1 cellular context compared by ENCODE assay signal in the genomic region with DNA sequence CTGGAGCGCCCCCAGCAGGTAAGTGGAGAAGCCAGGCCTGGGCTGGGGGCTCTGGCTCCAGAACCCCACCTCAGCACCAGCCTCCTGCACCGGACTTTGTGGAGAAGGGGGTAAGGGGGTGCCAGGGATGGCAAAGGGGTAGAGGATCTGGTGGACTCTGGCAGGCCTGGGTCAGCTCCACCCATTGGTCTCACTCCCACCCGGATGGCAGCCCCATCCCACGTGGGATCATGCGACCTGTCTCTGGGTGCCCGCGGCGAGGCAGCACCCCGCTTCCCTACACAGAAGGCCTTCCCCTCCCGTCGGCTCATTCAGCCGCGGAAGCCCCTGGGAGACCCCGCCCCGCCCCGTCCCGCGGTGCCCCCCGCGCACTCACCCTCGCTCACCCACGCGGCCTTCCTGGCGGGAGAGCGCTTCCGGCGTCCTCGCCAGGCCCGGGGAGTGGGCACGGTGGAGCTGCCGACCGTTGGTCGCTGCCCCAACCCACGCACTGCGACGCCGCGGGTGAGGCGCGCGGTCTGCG.
TF ChIP-seq lines count a peak whose summit lies in the region.

No MANE protein-coding gene starts in this region.

TF ChIP-seq in HEK293, 187 proteins besides CTCF, POLR2A, EP300 and RAD21 (continued from another document):
- TF ChIP-seq, protein P1, sequence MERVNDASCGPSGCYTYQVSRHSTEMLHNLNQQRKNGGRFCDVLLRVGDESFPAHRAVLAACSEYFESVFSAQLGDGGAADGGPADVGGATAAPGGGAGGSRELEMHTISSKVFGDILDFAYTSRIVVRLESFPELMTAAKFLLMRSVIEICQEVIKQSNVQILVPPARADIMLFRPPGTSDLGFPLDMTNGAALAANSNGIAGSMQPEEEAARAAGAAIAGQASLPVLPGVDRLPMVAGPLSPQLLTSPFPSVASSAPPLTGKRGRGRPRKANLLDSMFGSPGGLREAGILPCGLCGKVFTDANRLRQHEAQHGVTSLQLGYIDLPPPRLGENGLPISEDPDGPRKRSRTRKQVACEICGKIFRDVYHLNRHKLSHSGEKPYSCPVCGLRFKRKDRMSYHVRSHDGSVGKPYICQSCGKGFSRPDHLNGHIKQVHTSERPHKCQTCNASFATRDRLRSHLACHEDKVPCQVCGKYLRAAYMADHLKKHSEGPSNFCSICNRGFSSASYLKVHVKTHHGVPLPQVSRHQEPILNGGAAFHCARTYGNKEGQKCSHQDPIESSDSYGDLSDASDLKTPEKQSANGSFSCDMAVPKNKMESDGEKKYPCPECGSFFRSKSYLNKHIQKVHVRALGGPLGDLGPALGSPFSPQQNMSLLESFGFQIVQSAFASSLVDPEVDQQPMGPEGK (tag by site-specific recombination; IDR thresholded peaks at IDR 0.05): peak; percentile 86
- TF ChIP-seq ZNF202 (tag by site-specific recombination; IDR thresholded peaks at IDR 0.05; ENCODE audit: borderline replicate concordance) (no peak), ZNF548 (tag by site-specific recombination; IDR thresholded peaks at IDR 0.05) (no peak), ZNF423 (tag by site-specific recombination; IDR thresholded peaks at IDR 0.05) (0 out of 2 replicates have a peak, but pooled peaks have one; percentile 13), ZNF701 (tag by site-specific recombination; IDR thresholded peaks at IDR 0.05) (no peak), ZNF654 (tag by site-specific recombination; IDR thresholded peaks at IDR 0.05; ENCODE audit: low read depth) (peak; percentile 31), KLF16 (tag by site-specific recombination; IDR thresholded peaks at IDR 0.05) (peak; percentile 45; the same call in 1 of the 2 replicates), ZBTB44 (tag by site-specific recombination; IDR thresholded peaks at IDR 0.05) (no peak), ZNF623 (tag by site-specific recombination; IDR thresholded peaks at IDR 0.05) (peak; percentile 10; the same call in 1 of the 2 replicates), ZEB2 (tag by site-specific recombination; IDR thresholded peaks at IDR 0.05) (0 out of 2 replicates have a peak, but pooled peaks have one; percentile 20), ZNF837 (tag by site-specific recombination; IDR thresholded peaks at IDR 0.05) (no peak), PRDM2 (tag by site-specific recombination; IDR thresholded peaks at IDR 0.05; ENCODE audit: borderline replicate concordance) (0 out of 2 replicates have a peak, but pooled peaks have one; percentile 54), SP7 (tag by site-specific recombination; IDR thresholded peaks at IDR 0.05) (0 out of 2 replicates have a peak, but pooled peaks have one; percentile 9), ZIC2 (tag by site-specific recombination; IDR thresholded peaks at IDR 0.05) (peak; percentile 62), ZNF501 (tag by site-specific recombination; IDR thresholded peaks at IDR 0.05) (0 out of 2 replicates have a peak, but pooled peaks have one; percentile 27), TRIM28 (IDR thresholded peaks at IDR 0.05; ENCODE audit: borderline replicate concordance, low read length) (no peak), KLF9 (tag by site-specific recombination; IDR thresholded peaks at IDR 0.05; ENCODE audit: low read depth) (peak; percentile 50; the same call in 1 of the 2 replicates), YY2 (tag by site-specific recombination; IDR thresholded peaks at IDR 0.05) (0 out of 2 replicates have a peak, but pooled peaks have one; percentile 29), ZNF514 (tag by site-specific recombination; IDR thresholded peaks at IDR 0.05) (no peak), WT1 (tag by site-specific recombination; IDR thresholded peaks at IDR 0.05) (no peak), GLIS1 (tag by site-specific recombination; IDR thresholded peaks at IDR 0.05) (peak; percentile 77), ZBTB26 (tag by site-specific recombination; optimal IDR thresholded peaks at IDR 0.05) (peak; percentile 69), ZNF121 (tag by site-specific recombination; IDR thresholded peaks at IDR 0.05) (no peak), SP2 (tag by site-specific recombination; IDR thresholded peaks at IDR 0.05) (0 out of 2 replicates have a peak, but pooled peaks have one; percentile 9), ZFP41 (tag by site-specific recombination; IDR thresholded peaks at IDR 0.05; ENCODE audit: borderline replicate concordance) (no peak), ZFHX2 (tag by site-specific recombination; conservative IDR thresholded peaks at IDR 0.05) (peak; percentile 91), ZNF629 (tag by site-specific recombination; IDR thresholded peaks at IDR 0.05) (no peak), PRDM10 (tag by site-specific recombination; IDR thresholded peaks at IDR 0.05) (peak; percentile 26; the same call in 1 of the 2 replicates), ZNF311 (tag by site-specific recombination; IDR thresholded peaks at IDR 0.05; ENCODE audit: borderline replicate concordance) (no peak), KLF7 (tag by site-specific recombination; IDR thresholded peaks at IDR 0.05; ENCODE audit: borderline replicate concordance) (no peak), ZNF335 (tag by site-specific recombination; conservative IDR thresholded peaks at IDR 0.05) (0 out of 2 replicates have a peak, but pooled peaks have one; percentile 42), ZNF660 (tag by site-specific recombination; IDR thresholded peaks at IDR 0.05) (0 out of 2 replicates have a peak, but pooled peaks have one; percentile 15)
- TF ChIP-seq, protein P2, sequence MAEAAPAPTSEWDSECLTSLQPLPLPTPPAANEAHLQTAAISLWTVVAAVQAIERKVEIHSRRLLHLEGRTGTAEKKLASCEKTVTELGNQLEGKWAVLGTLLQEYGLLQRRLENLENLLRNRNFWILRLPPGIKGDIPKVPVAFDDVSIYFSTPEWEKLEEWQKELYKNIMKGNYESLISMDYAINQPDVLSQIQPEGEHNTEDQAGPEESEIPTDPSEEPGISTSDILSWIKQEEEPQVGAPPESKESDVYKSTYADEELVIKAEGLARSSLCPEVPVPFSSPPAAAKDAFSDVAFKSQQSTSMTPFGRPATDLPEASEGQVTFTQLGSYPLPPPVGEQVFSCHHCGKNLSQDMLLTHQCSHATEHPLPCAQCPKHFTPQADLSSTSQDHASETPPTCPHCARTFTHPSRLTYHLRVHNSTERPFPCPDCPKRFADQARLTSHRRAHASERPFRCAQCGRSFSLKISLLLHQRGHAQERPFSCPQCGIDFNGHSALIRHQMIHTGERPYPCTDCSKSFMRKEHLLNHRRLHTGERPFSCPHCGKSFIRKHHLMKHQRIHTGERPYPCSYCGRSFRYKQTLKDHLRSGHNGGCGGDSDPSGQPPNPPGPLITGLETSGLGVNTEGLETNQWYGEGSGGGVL (tag by site-specific recombination; IDR thresholded peaks at IDR 0.05): 0 out of 2 replicates have a peak, but pooled peaks have one; percentile 26
- TF ChIP-seq, protein P3, sequence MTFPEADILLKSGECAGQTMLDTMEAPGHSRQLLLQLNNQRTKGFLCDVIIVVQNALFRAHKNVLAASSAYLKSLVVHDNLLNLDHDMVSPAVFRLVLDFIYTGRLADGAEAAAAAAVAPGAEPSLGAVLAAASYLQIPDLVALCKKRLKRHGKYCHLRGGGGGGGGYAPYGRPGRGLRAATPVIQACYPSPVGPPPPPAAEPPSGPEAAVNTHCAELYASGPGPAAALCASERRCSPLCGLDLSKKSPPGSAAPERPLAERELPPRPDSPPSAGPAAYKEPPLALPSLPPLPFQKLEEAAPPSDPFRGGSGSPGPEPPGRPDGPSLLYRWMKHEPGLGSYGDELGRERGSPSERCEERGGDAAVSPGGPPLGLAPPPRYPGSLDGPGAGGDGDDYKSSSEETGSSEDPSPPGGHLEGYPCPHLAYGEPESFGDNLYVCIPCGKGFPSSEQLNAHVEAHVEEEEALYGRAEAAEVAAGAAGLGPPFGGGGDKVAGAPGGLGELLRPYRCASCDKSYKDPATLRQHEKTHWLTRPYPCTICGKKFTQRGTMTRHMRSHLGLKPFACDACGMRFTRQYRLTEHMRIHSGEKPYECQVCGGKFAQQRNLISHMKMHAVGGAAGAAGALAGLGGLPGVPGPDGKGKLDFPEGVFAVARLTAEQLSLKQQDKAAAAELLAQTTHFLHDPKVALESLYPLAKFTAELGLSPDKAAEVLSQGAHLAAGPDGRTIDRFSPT (tag by site-specific recombination; IDR thresholded peaks at IDR 0.05): peak; percentile 73
- TF ChIP-seq, protein P4, sequence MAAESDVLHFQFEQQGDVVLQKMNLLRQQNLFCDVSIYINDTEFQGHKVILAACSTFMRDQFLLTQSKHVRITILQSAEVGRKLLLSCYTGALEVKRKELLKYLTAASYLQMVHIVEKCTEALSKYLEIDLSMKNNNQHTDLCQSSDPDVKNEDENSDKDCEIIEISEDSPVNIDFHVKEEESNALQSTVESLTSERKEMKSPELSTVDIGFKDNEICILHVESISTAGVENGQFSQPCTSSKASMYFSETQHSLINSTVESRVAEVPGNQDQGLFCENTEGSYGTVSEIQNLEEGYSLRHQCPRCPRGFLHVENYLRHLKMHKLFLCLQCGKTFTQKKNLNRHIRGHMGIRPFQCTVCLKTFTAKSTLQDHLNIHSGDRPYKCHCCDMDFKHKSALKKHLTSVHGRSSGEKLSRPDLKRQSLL (tag by site-specific recombination; IDR thresholded peaks at IDR 0.05): peak; percentile 36; the same call in 1 of the 2 replicates
